27 cellular contexts compared by ENCODE assay signal in genomic region chr3:182129745-182130144, GRCh38.
"Had no signal": no experiment of that assay in that cellular context is flagged by ENCODE, and none has a peak within 500 bp of the region (broad histone marks: within the 10 kb centered on the region; RNA-seq: fewer than 3 reads in every experiment).

No MANE protein-coding gene starts in this region.

- H3K4me1 ChIP-seq: ascending aorta, heart left ventricle had no signal

- H3K9me3 Mint-ChIP-seq: activated CD4-positive, alpha-beta memory T cell treated with anti-CD3 and anti-CD28 coated beads, Interleukin-2, amount 10 ng/mL, durations not matched to agents 7 days and 5 days; activated CD4-positive, alpha-beta T cell treated with anti-CD3 and anti-CD28 coated beads, Interleukin-2, amount 10 ng/mL, durations not matched to agents 7 days and 5 days; activated naive CD4-positive, alpha-beta T cell treated with anti-CD3 and anti-CD28 coated beads, Interleukin-2, amount 10 ng/mL, durations not matched to agents 7 days and 5 days; activated naive CD8-positive, alpha-beta T cell treated with anti-CD3 and anti-CD28 coated beads, Interleukin-2, amount 10 ng/mL, durations not matched to agents 7 days and 5 days; activated T-cell treated with anti-CD3 and anti-CD28 coated beads, Interleukin-2, amount 50 U/mL, for 24 hours; dendritic cell treated with granulocyte-macrophage colony-stimulating factor and Interleukin-4, amounts not matched to agents 40 ng/mL and 50 ng/mL, for 4 days; endodermal cell had no signal

- FAIRE-seq: bronchial epithelial cell had no signal

- H3K4me3 ChIP-seq: ascending aorta, coronary artery, dorsolateral prefrontal cortex, heart left ventricle had no signal

- ATAC-seq: activated naive CD4-positive, alpha-beta T cell treated with anti-CD3 and anti-CD28 coated beads, Interleukin-2, amount 50 U/mL, for 72 hours; activated T-cell treated with anti-CD3 and anti-CD28 coated beads, Interleukin-2, amount 50 U/mL, for 72 hours; esophagus mucosa; heart left ventricle had no signal

- H3K4me1 Mint-ChIP-seq: activated CD4-positive, alpha-beta memory T cell treated with anti-CD3 and anti-CD28 coated beads, Interleukin-2, amount 10 ng/mL, durations not matched to agents 7 days and 5 days; activated CD4-positive, alpha-beta T cell treated with anti-CD3 and anti-CD28 coated beads, Interleukin-2, amount 10 ng/mL, durations not matched to agents 7 days and 5 days; activated naive CD4-positive, alpha-beta T cell treated with anti-CD3 and anti-CD28 coated beads, Interleukin-2, amount 10 ng/mL, durations not matched to agents 7 days and 5 days; activated naive CD8-positive, alpha-beta T cell treated with anti-CD3 and anti-CD28 coated beads, Interleukin-2, amount 10 ng/mL, durations not matched to agents 7 days and 5 days; central memory CD8-positive, alpha-beta T cell; endodermal cell had no signal

- H3K36me3 Mint-ChIP-seq: activated naive CD4-positive, alpha-beta T cell treated with anti-CD3 and anti-CD28 coated beads, Interleukin-2, amount 10 ng/mL, durations not matched to agents 7 days and 5 days; activated naive CD4-positive, alpha-beta T cell treated with anti-CD3 and anti-CD28 coated beads, Interleukin-2, amount 50 U/mL, for 72 hours; activated naive CD8-positive, alpha-beta T cell treated with anti-CD3 and anti-CD28 coated beads, Interleukin-2, amount 10 ng/mL, durations not matched to agents 7 days and 5 days had no signal

- H3K27me3 ChIP-seq: ascending aorta, brain microvascular endothelial cell, heart left ventricle had no signal

- DNase-seq: activated CD4-positive, alpha-beta memory T cell treated with anti-CD3 and anti-CD28 coated beads, Interleukin-2, amount 10 ng/mL, durations not matched to agents 7 days and 5 days; activated CD4-positive, alpha-beta T cell treated with anti-CD3 and anti-CD28 coated beads for 1 hour; activated CD4-positive, alpha-beta T cell treated with anti-CD3 and anti-CD28 coated beads for 4 hours; activated CD4-positive, alpha-beta T cell treated with anti-CD3 and anti-CD28 coated beads, Interleukin-2, amount 10 ng/mL, durations not matched to agents 7 days and 5 days; activated CD4-positive, alpha-beta T cell treated with anti-CD3 and anti-CD28 coated beads, Interleukin-2, amount 50 U/mL, for 4 hours; activated CD8-positive, alpha-beta memory T cell treated with anti-CD3 and anti-CD28 coated beads, Interleukin-2, amount 50 U/mL, for 48 hours; activated gamma-delta T cell; activated naive CD4-positive, alpha-beta T cell; activated naive CD4-positive, alpha-beta T cell treated with anti-CD3 and anti-CD28 coated beads, Interleukin-2, amount 10 ng/mL, durations not matched to agents 7 days and 5 days; activated naive CD8-positive, alpha-beta T cell treated with anti-CD3 and anti-CD28 coated beads, Interleukin-2, amount 10 ng/mL, durations not matched to agents 7 days and 5 days; activated T-cell treated with anti-CD3 and anti-CD28 coated beads for 4 hours; activated T-cell treated with anti-CD3 and anti-CD28 coated beads, Interleukin-2, amount 50 U/mL, for 24 hours; activated T-cell treated with anti-CD3 and anti-CD28 coated beads, Interleukin-2, amount 50 U/mL, for 72 hours; brain microvascular endothelial cell; dorsolateral prefrontal cortex; effector memory CD4-positive, alpha-beta T cell; endodermal cell; foreskin fibroblast; heart left ventricle; T-helper 2 cell had no signal

- H3K36me3 ChIP-seq: ascending aorta, brain microvascular endothelial cell, heart left ventricle had no signal

- H3K27ac Mint-ChIP-seq: activated CD4-positive, alpha-beta memory T cell treated with anti-CD3 and anti-CD28 coated beads, Interleukin-2, amount 10 ng/mL, durations not matched to agents 7 days and 5 days; activated CD4-positive, alpha-beta T cell treated with anti-CD3 and anti-CD28 coated beads, Interleukin-2, amount 10 ng/mL, durations not matched to agents 7 days and 5 days; activated naive CD4-positive, alpha-beta T cell treated with anti-CD3 and anti-CD28 coated beads, Interleukin-2, amount 10 ng/mL, durations not matched to agents 7 days and 5 days; activated naive CD4-positive, alpha-beta T cell treated with anti-CD3 and anti-CD28 coated beads, Interleukin-2, amount 50 U/mL, for 72 hours; activated naive CD8-positive, alpha-beta T cell treated with anti-CD3 and anti-CD28 coated beads, Interleukin-2, amount 10 ng/mL, durations not matched to agents 7 days and 5 days; activated T-cell treated with anti-CD3 and anti-CD28 coated beads, Interleukin-2, amount 50 U/mL, for 24 hours; activated T-cell treated with anti-CD3 and anti-CD28 coated beads, Interleukin-2, amount 50 U/mL, for 72 hours; dendritic cell treated with granulocyte-macrophage colony-stimulating factor and Interleukin-4, amounts not matched to agents 40 ng/mL and 50 ng/mL, for 4 days; endodermal cell had no signal

- H3K27me3 Mint-ChIP-seq: activated CD4-positive, alpha-beta memory T cell treated with anti-CD3 and anti-CD28 coated beads, Interleukin-2, amount 10 ng/mL, durations not matched to agents 7 days and 5 days; activated CD4-positive, alpha-beta T cell treated with anti-CD3 and anti-CD28 coated beads, Interleukin-2, amount 10 ng/mL, durations not matched to agents 7 days and 5 days; activated naive CD4-positive, alpha-beta T cell treated with anti-CD3 and anti-CD28 coated beads, Interleukin-2, amount 10 ng/mL, durations not matched to agents 7 days and 5 days; activated naive CD8-positive, alpha-beta T cell treated with anti-CD3 and anti-CD28 coated beads, Interleukin-2, amount 10 ng/mL, durations not matched to agents 7 days and 5 days; activated T-cell treated with anti-CD3 and anti-CD28 coated beads, Interleukin-2, amount 50 U/mL, for 24 hours; central memory CD8-positive, alpha-beta T cell; dendritic cell treated with granulocyte-macrophage colony-stimulating factor and Interleukin-4, amounts not matched to agents 40 ng/mL and 50 ng/mL, for 4 days had no signal

- H3K4me3 Mint-ChIP-seq: activated CD4-positive, alpha-beta memory T cell treated with anti-CD3 and anti-CD28 coated beads, Interleukin-2, amount 10 ng/mL, durations not matched to agents 7 days and 5 days; activated CD4-positive, alpha-beta T cell treated with anti-CD3 and anti-CD28 coated beads, Interleukin-2, amount 10 ng/mL, durations not matched to agents 7 days and 5 days; activated naive CD4-positive, alpha-beta T cell treated with anti-CD3 and anti-CD28 coated beads, Interleukin-2, amount 10 ng/mL, durations not matched to agents 7 days and 5 days; activated naive CD8-positive, alpha-beta T cell treated with anti-CD3 and anti-CD28 coated beads, Interleukin-2, amount 10 ng/mL, durations not matched to agents 7 days and 5 days; activated T-cell treated with anti-CD3 and anti-CD28 coated beads, Interleukin-2, amount 50 U/mL, for 24 hours; activated T-cell treated with anti-CD3 and anti-CD28 coated beads, Interleukin-2, amount 50 U/mL, for 72 hours; central memory CD8-positive, alpha-beta T cell; dendritic cell treated with granulocyte-macrophage colony-stimulating factor and Interleukin-4, amounts not matched to agents 40 ng/mL and 50 ng/mL, for 4 days; endodermal cell had no signal

- H3K27ac ChIP-seq: ascending aorta, brain microvascular endothelial cell, coronary artery, dorsolateral prefrontal cortex, heart left ventricle had no signal
